12 cellular contexts compared by ENCODE assay signal in the genomic region with DNA sequence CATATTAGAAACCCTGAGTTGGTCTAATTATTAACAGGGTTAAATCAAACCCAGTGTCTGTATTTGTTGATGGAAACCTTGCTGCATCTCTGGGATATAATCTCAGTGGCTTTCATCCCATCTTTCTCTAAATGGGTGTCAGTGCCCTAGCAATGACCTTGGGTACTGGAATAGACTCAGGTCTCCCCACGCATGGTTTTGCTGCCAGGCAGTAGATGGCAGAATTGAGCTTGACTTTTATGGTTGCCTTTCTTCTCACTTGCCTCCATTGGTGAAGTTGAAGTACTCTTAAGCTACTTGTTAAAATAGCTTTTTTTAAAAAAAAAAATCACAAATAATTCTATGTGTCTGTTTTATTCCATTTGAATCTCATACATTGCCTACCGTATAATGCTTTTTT.
DNase-seq lines count a peak whose midpoint lies in the region; ATAC-seq, FAIRE-seq and TF ChIP-seq lines count a peak whose summit lies in the region.
"Had no signal": no experiment of that assay in that cellular context is flagged by ENCODE, and none has a peak within 500 bp of the region (broad histone marks: within the 10 kb centered on the region; RNA-seq: fewer than 3 reads in every experiment).

No MANE protein-coding gene starts in this region.

- no peak overlapping the region for H3K4me3 ChIP-seq in CD4-positive, CD25-positive, alpha-beta regulatory T cell (ENCODE audit: low read depth, low read length)
- H3K4me3 ChIP-seq in PC-3 (ENCODE audit: low read length) = no peak overlapping the region
- no peak overlapping the region for H3K4me3 ChIP-seq in psoas muscle
- H3K4me3 ChIP-seq: HAP-1 had no signal

- no peak overlapping the region for H3K27ac ChIP-seq in CD4-positive, CD25-positive, alpha-beta regulatory T cell (ENCODE audit: insufficient read depth, low read length, poor library complexity, severe bottlenecking)
- no peak overlapping the region for H3K27ac ChIP-seq in PC-3 (ENCODE audit: low read length)
- no peak overlapping the region for H3K27ac ChIP-seq in psoas muscle

- no peaks in the 10 kb centered on the region for H3K79me2 ChIP-seq in PC-3 (ENCODE audit: low read length)

- H3K36me3 ChIP-seq in CD4-positive, CD25-positive, alpha-beta regulatory T cell (ENCODE audit: control insufficient read depth, insufficient read depth, low read length) = no peaks in the 10 kb centered on the region
- H3K36me3 ChIP-seq in PC-3 (ENCODE audit: low read depth, low read length) (no peaks in the 10 kb centered on the region), psoas muscle (ENCODE audit: insufficient read depth in 1 of 2, low read depth in 1 of 2) (no peaks in the 10 kb centered on the region)
- H3K36me3 ChIP-seq: HAP-1 had no signal

- no peaks in the 10 kb centered on the region for H3K9me3 ChIP-seq in CD4-positive, CD25-positive, alpha-beta regulatory T cell (ENCODE audit: control insufficient read depth in 2 of 2, low read length in 2 of 2)
- H3K9me3 ChIP-seq in PC-3 (ENCODE audit: low read length) (no peaks in the 10 kb centered on the region), psoas muscle (no peaks in the 10 kb centered on the region)
- H3K9me3 ChIP-seq: HAP-1 had no signal

- no peak overlapping the region for H2AFZ ChIP-seq in PC-3 (ENCODE audit: low read length)

- TF ChIP-seq POLR2A in erythroblast (IDR thresholded peaks at IDR 0.05; ENCODE audit: low read length) = no peak

- no TSS peak for BruUV-seq in PC-3 (replicated peaks; lab: Mats Ljungman, UMichigan)

- peak; percentile 4 for FAIRE-seq in GM19239 (lab: Jason Lieb, UNC)

- no peak overlapping the region for H3K9ac ChIP-seq in PC-3 (ENCODE audit: low read length)

- peak; percentile 49 for TF ChIP-seq CTCF in PC-3 (conservative IDR thresholded peaks at IDR 0.05; ENCODE audit: low read depth, low read length)
- TF ChIP-seq CTCF in psoas muscle (IDR thresholded peaks at IDR 0.05) = no peak

- no peaks in the 10 kb centered on the region for H3K9me2 ChIP-seq in PC-3 (replicated peaks; ENCODE audit: low read length)

- H3K36me3 Mint-ChIP-seq in CD4-positive, CD25-positive, alpha-beta regulatory T cell = no peaks in the 10 kb centered on the region
- H3K36me3 Mint-ChIP-seq: stimulated activated effector memory CD8-positive, alpha-beta T cell treated with anti-CD3 and anti-CD28 coated beads, Interleukin-12 subunit alpha, Interleukin-12 subunit beta, amount 100 ng/mL, for 72 hours had no signal

- peaks cover 0 to 4% (median 0%) of the 10 kb centered on the region in 7 donors for H3K9me3 Mint-ChIP-seq in CD4-positive, CD25-positive, alpha-beta regulatory T cell
- H3K9me3 Mint-ChIP-seq: stimulated activated effector memory CD8-positive, alpha-beta T cell treated with anti-CD3 and anti-CD28 coated beads, Interleukin-12 subunit alpha, Interleukin-12 subunit beta, amount 100 ng/mL, for 72 hours had no signal

- 83 to 89% (median 84%) methylated on average over 2 of the region's 2 CpGs for WGBS in psoas muscle, 3 donors

- peaks cover 12% of the 10 kb centered on the region for H3K4me1 ChIP-seq in CD4-positive, CD25-positive, alpha-beta regulatory T cell (ENCODE audit: control insufficient read depth, insufficient read depth, low read length, poor library complexity, severe bottlenecking)
- peaks cover 3% of the 10 kb centered on the region; the same call in 1 of the 2 replicates for H3K4me1 ChIP-seq in PC-3 (ENCODE audit: insufficient read depth, low read length)
- H3K4me1 ChIP-seq in psoas muscle = no peaks in the 10 kb centered on the region

- CTCF ChIA-PET in PC-3 (lab: Charles Lee) = interaction anchor here (0.7 to 1.1 kb wide), 2 partner anchors 28 to 56 kb away, joined by 3 read pairs; no protein-coding TSS in a partner anchor

- H3K27ac Mint-ChIP-seq in CD4-positive, CD25-positive, alpha-beta regulatory T cell = peak overlapping the region in 2 of 3 donors; percentile 7 to 55
- H3K27ac Mint-ChIP-seq: stimulated activated effector memory CD8-positive, alpha-beta T cell treated with anti-CD3 and anti-CD28 coated beads, Interleukin-12 subunit alpha, Interleukin-12 subunit beta, amount 100 ng/mL, for 72 hours had no signal

- no peaks in the 10 kb centered on the region for H3K27me3 ChIP-seq in CD4-positive, CD25-positive, alpha-beta regulatory T cell (ENCODE audit: control insufficient read depth, insufficient read depth, low read length)
- H3K27me3 ChIP-seq in PC-3 (ENCODE audit: low read length) = no peaks in the 10 kb centered on the region
- H3K27me3 ChIP-seq in psoas muscle (ENCODE audit: insufficient read depth in 3 of 3, low read length in 2 of 3) = no peaks in the 10 kb centered on the region

- H3K4me3 Mint-ChIP-seq in CD4-positive, CD25-positive, alpha-beta regulatory T cell = no peak overlapping the region
- H3K4me3 Mint-ChIP-seq: stimulated activated effector memory CD8-positive, alpha-beta T cell treated with anti-CD3 and anti-CD28 coated beads, Interleukin-12 subunit alpha, Interleukin-12 subunit beta, amount 100 ng/mL, for 72 hours had no signal

- H4K20me1 ChIP-seq in PC-3 (ENCODE audit: low read length) = no peaks in the 10 kb centered on the region

- no peak for ATAC-seq in CD4-positive, CD25-positive, alpha-beta regulatory T cell (ENCODE audit: low read depth in 2 of 2)
- no peak for ATAC-seq in PC-3
- ATAC-seq in psoas muscle = no peak
- no peak for ATAC-seq in HG03378 (IDR thresholded peaks at IDR 0.05; ENCODE audit: unreplicated experiment)
- ATAC-seq in GM21360 (IDR thresholded peaks at IDR 0.05; ENCODE audit: unreplicated experiment) = no peak
- ATAC-seq: stimulated activated effector memory CD8-positive, alpha-beta T cell treated with anti-CD3 and anti-CD28 coated beads, Interleukin-12 subunit alpha, Interleukin-12 subunit beta, amount 100 ng/mL, for 72 hours had no signal

- DNase-seq in CD4-positive, CD25-positive, alpha-beta regulatory T cell = peak in 1 of 3 donors; percentile 64
- no peak for DNase-seq in GM19239 (ENCODE audit: insufficient read length, low spot score)
- DNase-seq in PC-3 = peak; percentile 13
- peak; percentile 6 to 19 for DNase-seq in erythroblast (lab: John Stamatoyannopoulos, UW)
- no peak for DNase-seq in psoas muscle
- DNase-seq in kidney glomerular epithelial cell (lab: John Stamatoyannopoulos, UW) = no peak
- DNase-seq: amygdala, NCI-H187 treated with DMSO at 0.1 percent for 48 hours had no signal

- no peaks in the 10 kb centered on the region for H3F3A ChIP-seq in PC-3 (ENCODE audit: low read length, unreplicated experiment)

- intact Hi-C loops in PC-3 (cut with micrococcal nuclease) (no loop called here), psoas muscle (cut with DNase I) (no loop called here)

- no peaks in the 10 kb centered on the region for H3K27me3 Mint-ChIP-seq in CD4-positive, CD25-positive, alpha-beta regulatory T cell

- peaks cover 20 to 30% (median 23%) of the 10 kb centered on the region in 4 donors for H3K4me1 Mint-ChIP-seq in CD4-positive, CD25-positive, alpha-beta regulatory T cell

- no peak overlapping the region for H3K4me2 ChIP-seq in PC-3 (ENCODE audit: low read length)

- POLR2A ChIA-PET in PC-3 (lab: Charles Lee; ENCODE audit: unreplicated experiment) = interaction anchor here (0.7 kb wide), 1 partner anchor 29 kb away, joined by 3 read pairs; no protein-coding TSS in a partner anchor

Comparison
In these comparisons a context has a peak if more than half of its experiments do, and no peak if none do; other contexts are left out.
1. DNase-seq: peak in PC-3 (single experiment) and erythroblast (2 of 2); none in GM19239 (single experiment), psoas muscle (0 of 2) and kidney glomerular epithelial cell (single experiment).